Comparison of ENCODE assay signal across 8 cellular contexts in the genomic region with DNA sequence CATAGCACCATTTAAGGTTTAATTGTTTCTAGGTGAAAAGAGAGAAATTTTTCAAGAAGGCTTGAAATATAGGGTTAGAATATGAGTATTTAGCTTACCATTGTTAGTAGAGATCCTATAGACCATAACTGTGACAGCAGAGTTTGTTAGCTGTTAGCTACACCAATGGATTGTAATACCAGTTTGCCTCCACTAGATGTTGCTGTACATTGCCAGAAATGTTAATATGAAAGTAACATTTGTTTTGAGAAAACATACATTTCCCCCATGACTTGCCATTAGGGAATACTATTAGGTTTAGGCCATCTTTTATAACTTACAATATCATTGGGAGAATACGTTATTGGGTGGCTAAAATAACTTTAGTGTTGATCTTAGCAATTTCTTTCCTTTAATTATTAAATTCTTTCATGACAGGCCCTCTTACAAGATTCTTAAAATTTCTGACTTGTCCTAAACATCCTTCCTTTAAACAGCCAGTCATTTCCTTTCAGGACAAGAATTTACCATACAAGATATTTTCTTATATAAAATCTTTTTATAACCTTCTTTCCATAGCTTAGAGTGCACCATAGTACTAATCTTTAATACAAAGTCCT. TPM values are rescaled to one million over a fixed set of nuclear protein-coding genes. Genes with fewer than 3 reads are reported as not detected.
DNase-seq lines count a peak whose midpoint lies in the region; ATAC-seq, FAIRE-seq and TF ChIP-seq lines count a peak whose summit lies in the region.

No MANE protein-coding gene starts in this region.

- DNase-seq in HFF-Myc (ENCODE audit: extremely low read depth, low read depth) (peak; percentile 31), NCI-H526 (lab: John Stamatoyannopoulos, UW) (peak; percentile 28 to 71), bronchial epithelial cell (ENCODE audit: low read depth) (peak; percentile 43), left kidney (ENCODE audit: low read depth, low spot score) (peak; percentile 74), upper lobe of left lung (no peak)
- DNase-seq in activated CD4-positive, alpha-beta T cell treated with anti-CD3 and anti-CD28 coated beads, Interleukin-2, amount 50 U/mL, for 1 hour, result no peak

- H3K27ac ChIP-seq in DOHH2 (ENCODE audit: low read depth, low read length) (no peak overlapping the region), upper lobe of left lung (peak overlapping the region in 1 of 4 donors; percentile 23)

- no peak for TF ChIP-seq EP300 in upper lobe of left lung (IDR thresholded peaks at IDR 0.05)

- ATAC-seq in upper lobe of left lung (ENCODE audit: low FRiP score in 2 of 2), result peak; percentile 70 to 81
- no peak for ATAC-seq in GM21825 (IDR thresholded peaks at IDR 0.05; ENCODE audit: unreplicated experiment)

- WGBS in upper lobe of left lung, 2 donors, result 6 to 7% methylated on average over 1 of the region's 1 CpG

- TF ChIP-seq POLR2A in upper lobe of left lung (IDR thresholded peaks at IDR 0.05), result no peak

- no peak for FAIRE-seq in bronchial epithelial cell (lab: Jason Lieb, UNC)

- H3K27me3 ChIP-seq in DOHH2 (ENCODE audit: control insufficient read depth, low read length) (peaks cover 3% of the 10 kb centered on the region), bronchial epithelial cell (ENCODE audit: control insufficient read depth, insufficient read depth, low read length) (peaks cover 4% of the 10 kb centered on the region), upper lobe of left lung (peaks cover 0 to 13% (median 11%) of the 10 kb centered on the region in 4 donors)

- H3K4me1 ChIP-seq in DOHH2 (ENCODE audit: control insufficient read depth, low read length), result no peaks in the 10 kb centered on the region
- H3K4me1 ChIP-seq in upper lobe of left lung, result peaks cover 7 to 21% (median 9%) of the 10 kb centered on the region in 4 donors

- H3K9me3 ChIP-seq in DOHH2 (ENCODE audit: control insufficient read depth, insufficient read depth, low read length) (no peaks in the 10 kb centered on the region), upper lobe of left lung (no peaks in the 10 kb centered on the region)

- H3K36me3 ChIP-seq in DOHH2 (ENCODE audit: control insufficient read depth, low read length) (no peaks in the 10 kb centered on the region), bronchial epithelial cell (ENCODE audit: control insufficient read depth, insufficient read depth, low read length) (no peaks in the 10 kb centered on the region), upper lobe of left lung (no peaks in the 10 kb centered on the region)

- H3K4me2 ChIP-seq in DOHH2 (ENCODE audit: low read length), result no peak overlapping the region

- H3K4me3 ChIP-seq in DOHH2 (ENCODE audit: low read length) (no peak overlapping the region), HFF-Myc (replicated peaks; ENCODE audit: low read depth, low read length) (no peak overlapping the region), bronchial epithelial cell (ENCODE audit: low read depth, low read length) (no peak overlapping the region), upper lobe of left lung (no peak overlapping the region)

- no peaks in the 10 kb centered on the region for H3F3A ChIP-seq in DOHH2 (ENCODE audit: control insufficient read depth, insufficient read depth)

- no peaks in the 10 kb centered on the region for H3K9me2 ChIP-seq in DOHH2 (replicated peaks; ENCODE audit: control insufficient read depth, low read length)

- H3K79me2 ChIP-seq in DOHH2 (ENCODE audit: control insufficient read depth, low read length), result no peaks in the 10 kb centered on the region

- TF ChIP-seq CTCF in DOHH2 (IDR thresholded peaks at IDR 0.05; ENCODE audit: low read depth, low read length, poor library complexity, severe bottlenecking) (peak; percentile 80), HFF-Myc (IDR thresholded peaks at IDR 0.05; ENCODE audit: low read depth, low read length, missing control alignments) (peak; percentile 54), bronchial epithelial cell (IDR thresholded peaks at IDR 0.05; ENCODE audit: insufficient read depth, low read length, severe bottlenecking) (peak; percentile 63), upper lobe of left lung (IDR thresholded peaks at IDR 0.05) (peak; percentile 68 to 91 (median 88))

- no peaks in the 10 kb centered on the region for H4K20me1 ChIP-seq in DOHH2 (ENCODE audit: control insufficient read depth, insufficient read depth, low read depth, low read length)

RNA-seq across cellular contexts. Expression of gene ZNF117, which starts 39.5 kb away (rescaled TPM):
- total RNA-seq in bronchial epithelial cell, result 5.8 and 20.4 TPM in 2 replicates
- 10 to 100 TPM in 4 of 6 donors, 1 to 10 TPM in 2; 9.4 to 34.4 (median 10.4) TPM for total RNA-seq in upper lobe of left lung

RNA-seq across cellular contexts. Expression of gene ZNF273, which starts 48.3 kb away (rescaled TPM):
- total RNA-seq in bronchial epithelial cell (2.6 and 3.1 TPM in 2 replicates), upper lobe of left lung (10 to 100 TPM in 3 of 6 donors, 1 to 10 TPM in 3; 3.2 to 29.6 (median 7.6) TPM)

RNA-seq across cellular contexts. Expression of gene ERV3-1, which starts 55.1 kb away (rescaled TPM):
- total RNA-seq in bronchial epithelial cell (7.4 and 33.5 TPM in 2 replicates), upper lobe of left lung (10 to 100 TPM; 17.9 to 38.8 (median 25.3) TPM)

Comparison
In these comparisons a context has a peak if more than half of its experiments do, and no peak if none do; other contexts are left out.
1. DNase-seq: peak in HFF-Myc (single experiment), NCI-H526 (2 of 2), bronchial epithelial cell (single experiment) and left kidney (single experiment); none in upper lobe of left lung (0 of 2) and activated CD4-positive, alpha-beta T cell treated with anti-CD3 and anti-CD28 coated beads, Interleukin-2, amount 50 U/mL, for 1 hour (single experiment).
2. Peak in every context shown above with its lines, with median percentiles within 50 percentile points of each other: CTCF ChIP-seq.